ENCODE assay signal across 8 cellular contexts in the genomic region with DNA sequence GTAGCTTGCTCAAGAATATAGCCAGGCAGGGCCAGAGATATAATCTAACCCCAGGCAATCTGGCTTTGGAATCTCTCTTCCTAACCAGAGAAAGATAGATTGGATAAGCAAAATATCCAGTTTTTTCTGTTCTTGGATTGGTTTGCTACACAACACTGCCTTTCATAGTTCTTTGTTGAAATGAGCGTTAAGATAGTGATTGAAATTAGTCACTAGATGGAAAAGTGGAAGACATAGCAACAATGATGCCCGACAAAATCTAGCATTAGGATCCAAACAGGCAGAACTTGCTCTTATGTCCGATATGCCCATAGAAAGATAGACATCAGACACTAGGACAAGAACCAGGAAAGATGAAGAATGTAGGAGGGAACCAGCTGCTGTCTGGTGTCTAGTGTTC.
"Had no signal": no experiment of that assay in that cellular context is flagged by ENCODE, and none has a peak within 500 bp of the region (broad histone marks: within the 10 kb centered on the region; RNA-seq: fewer than 3 reads in every experiment).

No MANE protein-coding gene starts in this region.

- H3K9ac ChIP-seq: KMS-11 had no signal

- H3K4me3 ChIP-seq: K562 had no signal

- ATAC-seq: HepG2, K562 had no signal

- H3K4me2 ChIP-seq: KMS-11 had no signal

- H3K27ac ChIP-seq: HL-60, KMS-11 had no signal

- DNase-seq: IMR-90, KBM-7, KG1 had no signal

- FAIRE-seq: HepG2, HTR-8/SVneo, K562 had no signal
